Comparison of ENCODE assay signal across 1 cellular context in the genomic region with DNA sequence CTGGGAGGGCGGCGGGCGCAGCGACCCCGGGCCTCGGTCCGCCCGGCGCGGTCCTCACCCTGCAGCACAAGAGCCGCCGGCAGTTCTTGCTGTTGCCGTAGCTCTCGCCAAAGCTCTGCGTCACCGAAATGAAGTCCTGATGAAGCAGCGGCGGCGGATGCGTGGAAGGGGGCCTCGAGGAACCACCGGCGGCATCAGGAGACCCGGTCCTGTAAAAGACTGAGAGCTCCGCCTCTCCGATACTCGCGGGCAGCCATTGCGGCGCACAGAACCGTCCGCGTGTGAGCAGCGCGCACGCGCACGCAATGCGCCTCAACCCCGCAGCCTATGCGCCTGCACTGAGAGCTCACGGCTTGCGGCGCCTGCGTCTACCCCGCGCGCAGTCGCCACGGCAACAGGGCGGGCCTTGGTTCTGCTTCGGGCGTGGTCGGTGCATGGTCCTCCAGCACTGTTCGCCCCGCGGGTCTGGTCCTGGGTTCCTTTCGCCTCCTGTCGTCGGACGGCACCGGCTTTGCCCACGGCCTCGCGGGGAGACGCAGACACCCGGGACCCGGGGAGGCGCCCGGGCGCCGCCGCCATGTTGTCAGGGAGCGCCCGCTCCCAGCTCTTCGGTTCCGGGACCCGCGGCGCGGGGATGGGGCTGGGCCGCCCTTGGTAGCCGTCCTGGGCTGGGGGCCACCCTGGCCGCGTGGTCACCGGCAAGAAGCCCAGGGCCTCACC.
A peak's percentile ranks its signal among the peaks of the same experiment; 100 is the strongest.
TF ChIP-seq lines count a peak whose summit lies in the region.

No MANE protein-coding gene starts in this region.

TF ChIP-seq in HepG2, 621 proteins besides CTCF, POLR2A, EP300 and RAD21 (continued from another document and continues in another):
- TF ChIP-seq, protein P1, sequence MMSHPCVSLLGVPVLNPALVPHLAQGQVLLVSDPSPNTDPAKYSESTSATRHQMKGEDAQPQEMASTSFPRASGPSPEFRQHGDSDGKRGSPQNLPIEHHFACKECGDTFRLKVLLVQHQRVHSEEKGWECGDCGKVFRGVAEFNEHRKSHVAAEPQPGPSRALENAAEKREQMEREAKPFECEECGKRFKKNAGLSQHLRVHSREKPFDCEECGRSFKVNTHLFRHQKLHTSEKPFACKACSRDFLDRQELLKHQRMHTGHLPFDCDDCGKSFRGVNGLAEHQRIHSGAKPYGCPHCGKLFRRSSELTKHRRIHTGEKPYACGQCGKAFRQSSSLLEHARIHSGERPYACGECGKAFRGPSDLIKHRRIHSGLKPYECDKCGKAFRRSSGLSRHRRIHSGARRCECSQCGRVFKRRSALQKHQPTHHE (CRISPR knock-in tag; IDR thresholded peaks at IDR 0.05; ENCODE audit: borderline replicate concordance): no peak; the same call in 1 of the 2 replicates
- TF ChIP-seq CBX2 (IDR thresholded peaks at IDR 0.05; ENCODE audit: low read depth, low read length): no peak
- no peak; the same call in 1 of the 2 replicates for TF ChIP-seq CBX2 (CRISPR knock-in tag; IDR thresholded peaks at IDR 0.05; ENCODE audit: low read depth)
- peak; percentile 40; the same call in 1 of the 2 replicates for TF ChIP-seq FOXA3 (CRISPR knock-in tag; IDR thresholded peaks at IDR 0.05)
- TF ChIP-seq MATR3 (CRISPR knock-in tag; IDR thresholded peaks at IDR 0.05): no peak
- TF ChIP-seq ZNF160 (CRISPR knock-in tag; IDR thresholded peaks at IDR 0.05): no peak
- TF ChIP-seq, protein P2, sequence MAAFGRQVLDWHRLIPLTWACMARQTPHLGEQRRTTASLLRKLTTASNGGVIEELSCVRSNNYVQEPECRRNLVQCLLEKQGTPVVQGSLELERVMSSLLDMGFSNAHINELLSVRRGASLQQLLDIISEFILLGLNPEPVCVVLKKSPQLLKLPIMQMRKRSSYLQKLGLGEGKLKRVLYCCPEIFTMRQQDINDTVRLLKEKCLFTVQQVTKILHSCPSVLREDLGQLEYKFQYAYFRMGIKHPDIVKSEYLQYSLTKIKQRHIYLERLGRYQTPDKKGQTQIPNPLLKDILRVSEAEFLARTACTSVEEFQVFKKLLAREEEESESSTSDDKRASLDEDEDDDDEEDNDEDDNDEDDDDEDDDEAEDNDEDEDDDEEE (CRISPR knock-in tag; IDR thresholded peaks at IDR 0.05): peak; percentile 24; the same call in 1 of the 2 replicates
- TF ChIP-seq BRCA1 (CRISPR knock-in tag; IDR thresholded peaks at IDR 0.05): no peak
- no peak for TF ChIP-seq ZFP36L1 (CRISPR knock-in tag; IDR thresholded peaks at IDR 0.05)
- TF ChIP-seq ZNF850 (CRISPR knock-in tag; conservative IDR thresholded peaks at IDR 0.05): no peak
- TF ChIP-seq ZNF12 (CRISPR knock-in tag; IDR thresholded peaks at IDR 0.05): 0 out of 2 replicates have a peak, but pooled peaks have one; percentile 21
- TF ChIP-seq KLF12 (CRISPR knock-in tag; IDR thresholded peaks at IDR 0.05; ENCODE audit: borderline replicate concordance): peak; percentile 77; the same call in 1 of the 2 replicates
- no peak for TF ChIP-seq EHMT2 (IDR thresholded peaks at IDR 0.05; ENCODE audit: borderline replicate concordance, low read depth, low read length)
- TF ChIP-seq ZFYVE20 (CRISPR knock-in tag; IDR thresholded peaks at IDR 0.05; ENCODE audit: borderline replicate concordance, low read depth): 0 out of 2 replicates have a peak, but pooled peaks have one; percentile 9
- no peak for TF ChIP-seq ZBTB7B (CRISPR knock-in tag; IDR thresholded peaks at IDR 0.05)
- no peak; the same call in none of the 2 replicates for TF ChIP-seq ZNF446 (CRISPR knock-in tag; IDR thresholded peaks at IDR 0.05)
- no peak for TF ChIP-seq ZNF775 (CRISPR knock-in tag; IDR thresholded peaks at IDR 0.05; ENCODE audit: borderline replicate concordance)
- peak; percentile 68; the same call in 1 of the 2 replicates for TF ChIP-seq HINFP (CRISPR knock-in tag; IDR thresholded peaks at IDR 0.05; ENCODE audit: low read depth)
- TF ChIP-seq, protein P3, sequence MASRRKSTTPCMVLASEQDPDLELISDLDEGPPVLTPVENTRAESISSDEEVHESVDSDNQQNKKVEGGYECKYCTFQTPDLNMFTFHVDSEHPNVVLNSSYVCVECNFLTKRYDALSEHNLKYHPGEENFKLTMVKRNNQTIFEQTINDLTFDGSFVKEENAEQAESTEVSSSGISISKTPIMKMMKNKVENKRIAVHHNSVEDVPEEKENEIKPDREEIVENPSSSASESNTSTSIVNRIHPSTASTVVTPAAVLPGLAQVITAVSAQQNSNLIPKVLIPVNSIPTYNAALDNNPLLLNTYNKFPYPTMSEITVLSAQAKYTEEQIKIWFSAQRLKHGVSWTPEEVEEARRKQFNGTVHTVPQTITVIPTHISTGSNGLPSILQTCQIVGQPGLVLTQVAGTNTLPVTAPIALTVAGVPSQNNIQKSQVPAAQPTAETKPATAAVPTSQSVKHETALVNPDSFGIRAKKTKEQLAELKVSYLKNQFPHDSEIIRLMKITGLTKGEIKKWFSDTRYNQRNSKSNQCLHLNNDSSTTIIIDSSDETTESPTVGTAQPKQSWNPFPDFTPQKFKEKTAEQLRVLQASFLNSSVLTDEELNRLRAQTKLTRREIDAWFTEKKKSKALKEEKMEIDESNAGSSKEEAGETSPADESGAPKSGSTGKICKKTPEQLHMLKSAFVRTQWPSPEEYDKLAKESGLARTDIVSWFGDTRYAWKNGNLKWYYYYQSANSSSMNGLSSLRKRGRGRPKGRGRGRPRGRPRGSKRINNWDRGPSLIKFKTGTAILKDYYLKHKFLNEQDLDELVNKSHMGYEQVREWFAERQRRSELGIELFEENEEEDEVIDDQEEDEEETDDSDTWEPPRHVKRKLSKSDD (CRISPR knock-in tag; IDR thresholded peaks at IDR 0.05; ENCODE audit: low read depth): peak; percentile 70
- TF ChIP-seq, protein P4, sequence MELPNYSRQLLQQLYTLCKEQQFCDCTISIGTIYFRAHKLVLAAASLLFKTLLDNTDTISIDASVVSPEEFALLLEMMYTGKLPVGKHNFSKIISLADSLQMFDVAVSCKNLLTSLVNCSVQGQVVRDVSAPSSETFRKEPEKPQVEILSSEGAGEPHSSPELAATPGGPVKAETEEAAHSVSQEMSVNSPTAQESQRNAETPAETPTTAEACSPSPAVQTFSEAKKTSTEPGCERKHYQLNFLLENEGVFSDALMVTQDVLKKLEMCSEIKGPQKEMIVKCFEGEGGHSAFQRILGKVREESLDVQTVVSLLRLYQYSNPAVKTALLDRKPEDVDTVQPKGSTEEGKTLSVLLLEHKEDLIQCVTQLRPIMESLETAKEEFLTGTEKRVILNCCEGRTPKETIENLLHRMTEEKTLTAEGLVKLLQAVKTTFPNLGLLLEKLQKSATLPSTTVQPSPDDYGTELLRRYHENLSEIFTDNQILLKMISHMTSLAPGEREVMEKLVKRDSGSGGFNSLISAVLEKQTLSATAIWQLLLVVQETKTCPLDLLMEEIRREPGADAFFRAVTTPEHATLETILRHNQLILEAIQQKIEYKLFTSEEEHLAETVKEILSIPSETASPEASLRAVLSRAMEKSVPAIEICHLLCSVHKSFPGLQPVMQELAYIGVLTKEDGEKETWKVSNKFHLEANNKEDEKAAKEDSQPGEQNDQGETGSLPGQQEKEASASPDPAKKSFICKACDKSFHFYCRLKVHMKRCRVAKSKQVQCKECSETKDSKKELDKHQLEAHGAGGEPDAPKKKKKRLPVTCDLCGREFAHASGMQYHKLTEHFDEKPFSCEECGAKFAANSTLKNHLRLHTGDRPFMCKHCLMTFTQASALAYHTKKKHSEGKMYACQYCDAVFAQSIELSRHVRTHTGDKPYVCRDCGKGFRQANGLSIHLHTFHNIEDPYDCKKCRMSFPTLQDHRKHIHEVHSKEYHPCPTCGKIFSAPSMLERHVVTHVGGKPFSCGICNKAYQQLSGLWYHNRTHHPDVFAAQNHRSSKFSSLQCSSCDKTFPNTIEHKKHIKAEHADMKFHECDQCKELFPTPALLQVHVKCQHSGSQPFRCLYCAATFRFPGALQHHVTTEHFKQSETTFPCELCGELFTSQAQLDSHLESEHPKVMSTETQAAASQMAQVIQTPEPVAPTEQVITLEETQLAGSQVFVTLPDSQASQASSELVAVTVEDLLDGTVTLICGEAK (IDR thresholded peaks at IDR 0.05): no peak
- TF ChIP-seq, protein P4 (CRISPR knock-in tag; IDR thresholded peaks at IDR 0.05): peak; percentile 36; the same call in 1 of the 2 replicates
- TF ChIP-seq, protein P5, sequence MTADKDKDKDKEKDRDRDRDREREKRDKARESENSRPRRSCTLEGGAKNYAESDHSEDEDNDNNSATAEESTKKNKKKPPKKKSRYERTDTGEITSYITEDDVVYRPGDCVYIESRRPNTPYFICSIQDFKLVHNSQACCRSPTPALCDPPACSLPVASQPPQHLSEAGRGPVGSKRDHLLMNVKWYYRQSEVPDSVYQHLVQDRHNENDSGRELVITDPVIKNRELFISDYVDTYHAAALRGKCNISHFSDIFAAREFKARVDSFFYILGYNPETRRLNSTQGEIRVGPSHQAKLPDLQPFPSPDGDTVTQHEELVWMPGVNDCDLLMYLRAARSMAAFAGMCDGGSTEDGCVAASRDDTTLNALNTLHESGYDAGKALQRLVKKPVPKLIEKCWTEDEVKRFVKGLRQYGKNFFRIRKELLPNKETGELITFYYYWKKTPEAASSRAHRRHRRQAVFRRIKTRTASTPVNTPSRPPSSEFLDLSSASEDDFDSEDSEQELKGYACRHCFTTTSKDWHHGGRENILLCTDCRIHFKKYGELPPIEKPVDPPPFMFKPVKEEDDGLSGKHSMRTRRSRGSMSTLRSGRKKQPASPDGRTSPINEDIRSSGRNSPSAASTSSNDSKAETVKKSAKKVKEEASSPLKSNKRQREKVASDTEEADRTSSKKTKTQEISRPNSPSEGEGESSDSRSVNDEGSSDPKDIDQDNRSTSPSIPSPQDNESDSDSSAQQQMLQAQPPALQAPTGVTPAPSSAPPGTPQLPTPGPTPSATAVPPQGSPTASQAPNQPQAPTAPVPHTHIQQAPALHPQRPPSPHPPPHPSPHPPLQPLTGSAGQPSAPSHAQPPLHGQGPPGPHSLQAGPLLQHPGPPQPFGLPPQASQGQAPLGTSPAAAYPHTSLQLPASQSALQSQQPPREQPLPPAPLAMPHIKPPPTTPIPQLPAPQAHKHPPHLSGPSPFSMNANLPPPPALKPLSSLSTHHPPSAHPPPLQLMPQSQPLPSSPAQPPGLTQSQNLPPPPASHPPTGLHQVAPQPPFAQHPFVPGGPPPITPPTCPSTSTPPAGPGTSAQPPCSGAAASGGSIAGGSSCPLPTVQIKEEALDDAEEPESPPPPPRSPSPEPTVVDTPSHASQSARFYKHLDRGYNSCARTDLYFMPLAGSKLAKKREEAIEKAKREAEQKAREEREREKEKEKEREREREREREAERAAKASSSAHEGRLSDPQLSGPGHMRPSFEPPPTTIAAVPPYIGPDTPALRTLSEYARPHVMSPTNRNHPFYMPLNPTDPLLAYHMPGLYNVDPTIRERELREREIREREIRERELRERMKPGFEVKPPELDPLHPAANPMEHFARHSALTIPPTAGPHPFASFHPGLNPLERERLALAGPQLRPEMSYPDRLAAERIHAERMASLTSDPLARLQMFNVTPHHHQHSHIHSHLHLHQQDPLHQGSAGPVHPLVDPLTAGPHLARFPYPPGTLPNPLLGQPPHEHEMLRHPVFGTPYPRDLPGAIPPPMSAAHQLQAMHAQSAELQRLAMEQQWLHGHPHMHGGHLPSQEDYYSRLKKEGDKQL (CRISPR knock-in tag; IDR thresholded peaks at IDR 0.05; ENCODE audit: low read depth): no peak
- TF ChIP-seq ZNF678 (CRISPR knock-in tag; IDR thresholded peaks at IDR 0.05): no peak; the same call in 1 of the 2 replicates
- no peak for TF ChIP-seq ZNF644 (CRISPR knock-in tag; IDR thresholded peaks at IDR 0.05; ENCODE audit: low read depth)
- TF ChIP-seq, protein P6, sequence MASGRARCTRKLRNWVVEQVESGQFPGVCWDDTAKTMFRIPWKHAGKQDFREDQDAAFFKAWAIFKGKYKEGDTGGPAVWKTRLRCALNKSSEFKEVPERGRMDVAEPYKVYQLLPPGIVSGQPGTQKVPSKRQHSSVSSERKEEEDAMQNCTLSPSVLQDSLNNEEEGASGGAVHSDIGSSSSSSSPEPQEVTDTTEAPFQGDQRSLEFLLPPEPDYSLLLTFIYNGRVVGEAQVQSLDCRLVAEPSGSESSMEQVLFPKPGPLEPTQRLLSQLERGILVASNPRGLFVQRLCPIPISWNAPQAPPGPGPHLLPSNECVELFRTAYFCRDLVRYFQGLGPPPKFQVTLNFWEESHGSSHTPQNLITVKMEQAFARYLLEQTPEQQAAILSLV (CRISPR knock-in tag; IDR thresholded peaks at IDR 0.05; ENCODE audit: borderline replicate concordance): no peak
- TF ChIP-seq ZNF337 (CRISPR knock-in tag; IDR thresholded peaks at IDR 0.05; ENCODE audit: borderline replicate concordance, low read depth): 0 out of 2 replicates have a peak, but pooled peaks have one; percentile 28
- TF ChIP-seq ZNF737 (CRISPR knock-in tag; IDR thresholded peaks at IDR 0.05; ENCODE audit: borderline replicate concordance): no peak
